Comparison of ENCODE assay signal across 16 cellular contexts in the genomic region with DNA sequence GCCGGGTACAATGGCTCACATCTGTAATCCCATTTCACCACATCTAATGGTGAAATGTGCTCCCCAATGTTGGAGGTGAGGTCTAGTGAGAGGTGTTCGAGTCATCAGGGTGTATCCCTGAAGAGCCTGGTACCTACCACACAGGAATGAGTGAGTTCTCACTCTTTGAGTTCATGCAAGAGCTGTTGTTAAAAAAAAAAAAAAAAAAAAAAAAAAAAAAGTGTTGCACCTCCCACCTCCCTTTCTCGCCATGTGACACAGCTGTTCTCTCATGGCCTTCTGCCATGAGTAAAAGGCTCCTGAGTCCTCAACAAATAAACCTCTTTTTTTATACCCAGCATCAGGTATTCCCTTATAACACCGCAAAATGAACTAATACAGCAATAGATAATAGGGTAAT.
DNase-seq lines count a peak whose midpoint lies in the region; ATAC-seq, FAIRE-seq and TF ChIP-seq lines count a peak whose summit lies in the region.
"Had no signal": no experiment of that assay in that cellular context is flagged by ENCODE, and none has a peak within 500 bp of the region (broad histone marks: within the 10 kb centered on the region; RNA-seq: fewer than 3 reads in every experiment).

No MANE protein-coding gene starts in this region.

- SMC1A ChIA-PET in GM12878 (lab: Charles Lee; ENCODE audit: uncharacterized antibody, unreplicated experiment) = no interaction called here

- CTCF ChIA-PET in GM12878 (lab: Yijun Ruan, JAX) = no interaction called here

- no peak for TF ChIP-seq RAD21 in GM12878 (IDR thresholded peaks at IDR 0.05; ENCODE audit: insufficient read depth, low read depth, low read length)

- FAIRE-seq in GM12878 (lab: Jason Lieb, UNC) (no peak), keratinocyte (lab: Jason Lieb, UNC) (no peak)
- FAIRE-seq: H54 had no signal

- H2AFZ ChIP-seq in GM12878 (ENCODE audit: control insufficient read depth, low read depth, low read length) = no peak overlapping the region
- H2AFZ ChIP-seq in keratinocyte (ENCODE audit: control insufficient read depth, low read length) = no peak overlapping the region

- no peaks in the 10 kb centered on the region for H3K27me3 ChIP-seq in GM12878 (replicated peaks in 1 of 2; ENCODE audit: control insufficient read depth in 2 of 2, insufficient read depth in 2 of 2, low read length in 1 of 2)
- no peaks in the 10 kb centered on the region for H3K27me3 ChIP-seq in keratinocyte (ENCODE audit: control insufficient read depth, extremely low read depth, insufficient read depth, low read length)

- intact Hi-C loops in GM12878 (cut with micrococcal nuclease; ENCODE audit: unreplicated experiment) = no loop called here

- no peaks in the 10 kb centered on the region for H3K79me2 ChIP-seq in GM12878 (ENCODE audit: control insufficient read depth, insufficient read depth, low read length)
- no peaks in the 10 kb centered on the region for H3K79me2 ChIP-seq in keratinocyte (ENCODE audit: control insufficient read depth, insufficient read depth, low read length)

- ATAC-seq in GM12878 (no peak), GM21367 (IDR thresholded peaks at IDR 0.05; ENCODE audit: unreplicated experiment) (no peak)
- ATAC-seq: SK-N-SH treated with all-trans-retinoic acid at 6 μM for 48 hours had no signal

- H3K9ac ChIP-seq in GM12878 (ENCODE audit: control insufficient read depth, insufficient read depth, low read length) = no peak overlapping the region
- no peak overlapping the region for H3K9ac ChIP-seq in keratinocyte (ENCODE audit: control insufficient read depth, extremely low read depth, insufficient read depth, low read length)

- POLR2A ChIA-PET in GM12878 (lab: Charles Lee) = interaction anchor here (0.6 kb wide), 1 partner anchor 242 kb away, joined by 6 read pairs; no protein-coding TSS in a partner anchor

- no peak overlapping the region for H3K4me2 ChIP-seq in GM12878 (ENCODE audit: control insufficient read depth, insufficient read depth)
- no peak overlapping the region for H3K4me2 ChIP-seq in keratinocyte (ENCODE audit: control insufficient read depth, extremely low read depth, insufficient read depth, low read depth, low read length)

- H4K20me1 ChIP-seq in GM12878 (ENCODE audit: control insufficient read depth, insufficient read depth) (no peaks in the 10 kb centered on the region), keratinocyte (ENCODE audit: control insufficient read depth, extremely low read depth, insufficient read depth, low read length) (no peaks in the 10 kb centered on the region)

- in situ Hi-C loops in GM12878 (cut with MboI) = no loop called here

- TF ChIP-seq CTCF in GM12878 (IDR thresholded peaks at IDR 0.05 in 2 of 3, conservative IDR thresholded peaks at IDR 0.05 in 1 of 3; ENCODE audit: control insufficient read depth in 2 of 3, extremely low read depth in 1 of 3, insufficient read depth in 1 of 3, low read depth in 3 of 3, low read length in 3 of 3) (no peak), keratinocyte (optimal IDR thresholded peaks at IDR 0.05 in 1 of 3, IDR thresholded peaks at IDR 0.05 in 1 of 3, conservative IDR thresholded peaks at IDR 0.05 in 1 of 3; ENCODE audit: extremely low read depth in 1 of 3, insufficient read depth in 2 of 3, low read length in 3 of 3) (no peak)

- RAD21 ChIA-PET in GM12878 (lab: Charles Lee; ENCODE audit: unreplicated experiment) = no interaction called here

- BruUV-seq in GM12878 (replicated peaks; lab: Mats Ljungman, UMichigan) = no TSS peak

- H3K36me3 ChIP-seq in GM12878 (ENCODE audit: control insufficient read depth in 2 of 2, insufficient read depth in 2 of 2, low read length in 1 of 2) = peaks cover 0 to 6% of the 10 kb centered on the region in 2 experiments; a peak in 1 of 4 replicates
- peaks cover 2% of the 10 kb centered on the region in 2 experiments for H3K36me3 ChIP-seq in keratinocyte (ENCODE audit: control insufficient read depth in 2 of 2, extremely low read depth in 1 of 2, insufficient read depth in 2 of 2, low read length in 2 of 2)

- no peaks in the 10 kb centered on the region for H3K9me1 ChIP-seq in keratinocyte (ENCODE audit: control insufficient read depth, extremely low read depth, insufficient read depth, low read length)

- WGBS in GM12878 (ENCODE audit: insufficient coverage, insufficient replicate concordance, low lambda C conversion rate, missing lambda C conversion rate) = 83% methylated on average over 4 of the region's 4 CpGs

- H3K9me3 ChIP-seq in GM12878 (replicated peaks; ENCODE audit: control insufficient read depth, insufficient read depth, low read length) = no peaks in the 10 kb centered on the region
- no peaks in the 10 kb centered on the region for H3K9me3 ChIP-seq in keratinocyte (ENCODE audit: control insufficient read depth, low read depth, low read length)

- TF ChIP-seq EP300 in GM12878 (IDR thresholded peaks at IDR 0.05; ENCODE audit: borderline replicate concordance in 1 of 2, control insufficient read depth in 1 of 2, low read depth in 2 of 2, low read length in 2 of 2) = no peak

- no peak for TF ChIP-seq POLR2A in GM12878 (IDR thresholded peaks at IDR 0.05; ENCODE audit: low read depth, low read length)

- H3K4me3 ChIP-seq in GM12878 (no peak overlapping the region), keratinocyte (ENCODE audit: control insufficient read depth in 2 of 3, extremely low read depth in 1 of 3, insufficient read depth in 2 of 3, low read depth in 1 of 3, low read length in 3 of 3) (no peak overlapping the region)

- H3K4me1 ChIP-seq in GM12878 (ENCODE audit: control insufficient read depth, insufficient read depth, low read length) (no peaks in the 10 kb centered on the region), keratinocyte (ENCODE audit: control insufficient read depth, extremely low read depth, insufficient read depth, low read length) (peaks cover 7% of the 10 kb centered on the region)

- dilution Hi-C loops in keratinocyte (cut with MboI; ENCODE audit: extremely low pct_ligation_motif_present, low sequenced_read_pairs) = no loop called here

- no peak overlapping the region for H3K27ac ChIP-seq in GM12878 (ENCODE audit: control insufficient read depth, insufficient read depth)
- peak overlapping the region; percentile 22 for H3K27ac ChIP-seq in keratinocyte (ENCODE audit: control insufficient read depth, insufficient read depth, low read length)
- H3K27ac ChIP-seq: 22Rv1 had no signal

- DNase-seq in DMS 273 (lab: John Stamatoyannopoulos, UW; ENCODE audit: unreplicated experiment) = peak; percentile 27
- DNase-seq in DMS 273 treated with DMSO at 0.1 percent for 48 hours (lab: John Stamatoyannopoulos, UW) = no peak
- DNase-seq in NCI-H2171 treated with DMSO at 0.1 percent for 48 hours (lab: John Stamatoyannopoulos, UW) = peak; percentile 31
- no peak for DNase-seq in GM12878 (ENCODE audit: low read depth, low spot score)
- peak; percentile 36 for DNase-seq in keratinocyte (ENCODE audit: low read depth, low spot score)
- DNase-seq in hippocampal formation (lab: John Stamatoyannopoulos, UW) = no peak
- DNase-seq in HCEC 1CT = no peak
- DNase-seq: CD8-positive, alpha-beta memory T cell; Kasumi-1; NCI-H1417; NCI-H2029; NCI-H446 had no signal

TF ChIP-seq in GM12878, 131 proteins besides CTCF, POLR2A, EP300 and RAD21:
- TF ChIP-seq ZNF207 (IDR thresholded peaks at IDR 0.05; ENCODE audit: borderline replicate concordance) (no peak), MTA2 (IDR thresholded peaks at IDR 0.05; ENCODE audit: low read depth) (no peak), CHD1 (IDR thresholded peaks at IDR 0.05; ENCODE audit: low read depth, low read length) (no peak), KDM1A (IDR thresholded peaks at IDR 0.05; ENCODE audit: borderline replicate concordance) (no peak), JUND (IDR thresholded peaks at IDR 0.05; ENCODE audit: low read depth, low read length) (no peak), ZNF384 (IDR thresholded peaks at IDR 0.05; ENCODE audit: borderline replicate concordance, low read depth, low read length) (peak; percentile 56; the same call in 1 of the 2 replicates)
- TF ChIP-seq, protein P1, sequence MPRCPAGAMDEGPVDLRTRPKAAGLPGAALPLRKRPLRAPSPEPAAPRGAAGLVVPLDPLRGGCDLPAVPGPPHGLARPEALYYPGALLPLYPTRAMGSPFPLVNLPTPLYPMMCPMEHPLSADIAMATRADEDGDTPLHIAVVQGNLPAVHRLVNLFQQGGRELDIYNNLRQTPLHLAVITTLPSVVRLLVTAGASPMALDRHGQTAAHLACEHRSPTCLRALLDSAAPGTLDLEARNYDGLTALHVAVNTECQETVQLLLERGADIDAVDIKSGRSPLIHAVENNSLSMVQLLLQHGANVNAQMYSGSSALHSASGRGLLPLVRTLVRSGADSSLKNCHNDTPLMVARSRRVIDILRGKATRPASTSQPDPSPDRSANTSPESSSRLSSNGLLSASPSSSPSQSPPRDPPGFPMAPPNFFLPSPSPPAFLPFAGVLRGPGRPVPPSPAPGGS (IDR thresholded peaks at IDR 0.05; ENCODE audit: borderline replicate concordance, insufficient read depth, low read depth, low read length, poor library complexity, severe bottlenecking) = no peak

Comparison
In these comparisons a context has a peak if more than half of its experiments do, and no peak if none do; other contexts are left out.
1. DNase-seq: peak in DMS 273 (single experiment), NCI-H2171 treated with DMSO at 0.1 percent for 48 hours (single experiment) and keratinocyte (single experiment); none in DMS 273 treated with DMSO at 0.1 percent for 48 hours (single experiment), GM12878 (single experiment), hippocampal formation (0 of 2) and HCEC 1CT (single experiment).